Comparison of ENCODE assay signal across 8 cellular contexts in genomic region chr9:100595391-100596199, GRCh38. TPM values are rescaled to one million over a fixed set of nuclear protein-coding genes. Genes with fewer than 3 reads are reported as not detected.
A peak's percentile ranks its signal among the peaks of the same experiment; 100 is the strongest.
DNase-seq lines count a peak whose midpoint lies in the region; ATAC-seq and TF ChIP-seq lines count a peak whose summit lies in the region.

No MANE protein-coding gene starts in this region.

- ATAC-seq in GM21367 (IDR thresholded peaks at IDR 0.05; ENCODE audit: unreplicated experiment): peak; percentile 39
- ATAC-seq in GM21528 (IDR thresholded peaks at IDR 0.05; ENCODE audit: low FRiP score, unreplicated experiment): no peak

- TF ChIP-seq EP300 in SK-N-SH (IDR thresholded peaks at IDR 0.05; ENCODE audit: borderline replicate concordance in 1 of 2, low read depth in 1 of 2, low read length in 1 of 2) (no peak), neural cell (conservative IDR thresholded peaks at IDR 0.05; ENCODE audit: poor library complexity, severe bottlenecking) (no peak)

- CTCF ChIA-PET in SK-N-SH (lab: Yijun Ruan, JAX): interaction anchor here (0.7 to 2.1 kb wide), 31 partner anchors 9 to 1620 kb away, joined by 3 to 14 read pairs (median 3); no protein-coding TSS in a partner anchor

- DNase-seq in NOMO-1 treated with DMSO at 0.1 percent for 48 hours (lab: John Stamatoyannopoulos, UW; ENCODE audit: unreplicated experiment): peak; percentile 4
- no peak for DNase-seq in NOMO-1 treated with dmso at 0.1 percent for 144 hours (lab: John Stamatoyannopoulos, UW; ENCODE audit: unreplicated experiment)
- peak; percentile 70 for DNase-seq in M059J (ENCODE audit: low read depth)
- peak; percentile 57 for DNase-seq in SK-N-SH
- DNase-seq in fibroblast of lung (ENCODE audit: low read depth in 2 of 2): peak; percentile 44 to 71

- H4K20me1 ChIP-seq in SK-N-SH (ENCODE audit: insufficient read depth) (no peaks in the 10 kb centered on the region), fibroblast of lung (ENCODE audit: control insufficient read depth, extremely low read depth, insufficient read depth, low read length) (no peaks in the 10 kb centered on the region), neural cell (ENCODE audit: insufficient read depth) (no peaks in the 10 kb centered on the region)

- H3K4me3 ChIP-seq in SK-N-SH (ENCODE audit: low read depth in 2 of 2, low read length in 1 of 2) (no peak overlapping the region; a peak in 1 of 4 replicates), fibroblast of lung (replicated peaks in 1 of 4; ENCODE audit: control extremely low read depth in 1 of 4, insufficient read depth in 1 of 4, low read depth in 3 of 4, low read length in 4 of 4) (no peak overlapping the region), neural cell (ENCODE audit: low read length) (no peak overlapping the region)

- H3K4me2 ChIP-seq in SK-N-SH (no peak overlapping the region), fibroblast of lung (ENCODE audit: extremely low read depth, insufficient read depth, low read length) (no peak overlapping the region), neural cell (ENCODE audit: low read length) (no peak overlapping the region)

- H3K27me3 ChIP-seq in SK-N-SH (ENCODE audit: insufficient read depth): no peaks in the 10 kb centered on the region
- H3K27me3 ChIP-seq in fibroblast of lung (ENCODE audit: control insufficient read depth, insufficient read depth, low read length): peaks cover 2% of the 10 kb centered on the region
- no peaks in the 10 kb centered on the region for H3K27me3 ChIP-seq in neural cell (ENCODE audit: insufficient read depth, low read depth, low read length)

- TF ChIP-seq RAD21 in SK-N-SH (IDR thresholded peaks at IDR 0.05; ENCODE audit: low read length) (peak; percentile 99), neural cell (conservative IDR thresholded peaks at IDR 0.05) (peak; percentile 90)

- H3F3A ChIP-seq in SK-N-SH (replicated peaks; ENCODE audit: insufficient read depth) (peaks cover 6% of the 10 kb centered on the region), neural cell (ENCODE audit: insufficient read depth, low read length, poor library complexity, severe bottlenecking) (no peaks in the 10 kb centered on the region)

- TF ChIP-seq CTCF in SK-N-SH (IDR thresholded peaks at IDR 0.05) (peak; percentile 94), fibroblast of lung (conservative IDR thresholded peaks at IDR 0.05 in 1 of 2, IDR thresholded peaks at IDR 0.05 in 1 of 2; ENCODE audit: low read depth in 1 of 2, low read length in 2 of 2) (peak; percentile 76 to 82), neural cell (IDR thresholded peaks at IDR 0.05; ENCODE audit: poor library complexity, severe bottlenecking) (peak; percentile 90)

- peak overlapping the region; percentile 16; the same call in 1 of the 2 replicates for H2AFZ ChIP-seq in SK-N-SH (ENCODE audit: low read depth)
- no peak overlapping the region for H2AFZ ChIP-seq in fibroblast of lung (ENCODE audit: low read length)
- no peak overlapping the region for H2AFZ ChIP-seq in neural cell (ENCODE audit: low read depth, low read length)

- POLR2A ChIA-PET in SK-N-SH (lab: Yijun Ruan, JAX): no interaction called here

- H3K9me2 ChIP-seq in SK-N-SH: no peaks in the 10 kb centered on the region
- H3K9me2 ChIP-seq in neural cell (ENCODE audit: insufficient read depth, low read length): no peaks in the 10 kb centered on the region

- H3K9ac ChIP-seq in SK-N-SH: no peak overlapping the region
- no peak overlapping the region for H3K9ac ChIP-seq in fibroblast of lung (ENCODE audit: insufficient read depth, low read length)
- H3K9ac ChIP-seq in neural cell (ENCODE audit: low read length): no peak overlapping the region

- H3K9me3 ChIP-seq in SK-N-SH: no peaks in the 10 kb centered on the region
- no peaks in the 10 kb centered on the region for H3K9me3 ChIP-seq in fibroblast of lung (ENCODE audit: control insufficient read depth, insufficient read depth, low read depth, low read length)
- H3K9me3 ChIP-seq in neural cell (ENCODE audit: low read length): no peaks in the 10 kb centered on the region

- WGBS in SK-N-SH (ENCODE audit: low lambda C conversion rate): 27% methylated on average over 3 of the region's 3 CpGs

- peaks cover 9 to 10% of the 10 kb centered on the region in 2 experiments; a peak in 2 of 4 replicates for H3K4me1 ChIP-seq in SK-N-SH (ENCODE audit: control insufficient read depth in 1 of 2, insufficient read depth in 2 of 2, low read depth in 1 of 2, low read length in 1 of 2)
- peaks cover 5% of the 10 kb centered on the region for H3K4me1 ChIP-seq in fibroblast of lung (ENCODE audit: control insufficient read depth, extremely low read depth, insufficient read depth, low read length)

- H3K27ac ChIP-seq in SK-N-SH (ENCODE audit: low read depth in 2 of 2, low read length in 1 of 2) (no peak overlapping the region), fibroblast of lung (ENCODE audit: insufficient read depth, low read length) (no peak overlapping the region), neural cell (ENCODE audit: low read length) (no peak overlapping the region)

- no peaks in the 10 kb centered on the region for H3K36me3 ChIP-seq in SK-N-SH (replicated peaks in 1 of 2; ENCODE audit: control insufficient read depth in 1 of 2, insufficient read depth in 2 of 2, low read length in 1 of 2)
- H3K36me3 ChIP-seq in fibroblast of lung (ENCODE audit: control insufficient read depth, insufficient read depth, low read length): no peaks in the 10 kb centered on the region
- no peaks in the 10 kb centered on the region for H3K36me3 ChIP-seq in neural cell (ENCODE audit: insufficient read depth, low read length)

- H3K79me2 ChIP-seq in SK-N-SH (ENCODE audit: insufficient read depth) (no peaks in the 10 kb centered on the region), fibroblast of lung (ENCODE audit: control insufficient read depth, insufficient read depth, low read length) (no peaks in the 10 kb centered on the region), neural cell (replicated peaks; ENCODE audit: insufficient read depth, low read length) (no peaks in the 10 kb centered on the region)

TF ChIP-seq in SK-N-SH, 30 proteins besides CTCF, POLR2A, EP300 and RAD21:
- TF ChIP-seq GATA2 (CRISPR knock-in tag; IDR thresholded peaks at IDR 0.05): no peak
- no peak for TF ChIP-seq USF1 (IDR thresholded peaks at IDR 0.05; ENCODE audit: borderline replicate concordance, low read depth)
- peak; percentile 88 for TF ChIP-seq SMC3 (IDR thresholded peaks at IDR 0.05; ENCODE audit: low read depth, low read length)

TF ChIP-seq in neural cell, 6 proteins besides CTCF, POLR2A, EP300 and RAD21:
- TF ChIP-seq EZH2 (IDR thresholded peaks at IDR 0.05; ENCODE audit: borderline replicate concordance, insufficient read depth, low read length, poor library complexity, severe bottlenecking) (no peak), SMC3 (conservative IDR thresholded peaks at IDR 0.05; ENCODE audit: poor library complexity) (peak; percentile 87), TAF1 (IDR thresholded peaks at IDR 0.05; ENCODE audit: low read depth) (no peak), MXI1 (conservative IDR thresholded peaks at IDR 0.05; ENCODE audit: poor library complexity, severe bottlenecking) (no peak), REST (IDR thresholded peaks at IDR 0.05; ENCODE audit: borderline replicate concordance) (no peak), POLR2AphosphoS5 (IDR thresholded peaks at IDR 0.05) (peak; percentile 5)

RNA-seq across cellular contexts. Expression of gene CAVIN4, which starts 17.7 kb away (rescaled TPM):
- 0.37 and 0.59 TPM in 2 replicates for total RNA-seq in M059J (2014; rRNA removed; shearing (Covaris generic))
- 0.54 and 0.73 TPM in 2 replicates for polyA plus RNA-seq in SK-N-SH (2012; rRNA removed)
- 0.67 and 0.73 TPM in 2 replicates for polyA plus RNA-seq in SK-N-SH (2012; cell fraction: cytosol; rRNA removed)
- 1.1 and 1.9 TPM in 2 replicates for polyA plus RNA-seq in SK-N-SH (2012; cell fraction: nucleus; rRNA removed)
- 1.0 and 1.5 TPM in 2 replicates for total RNA-seq in fibroblast of lung
- polyA plus RNA-seq in fibroblast of lung: 0.50 and 1.2 TPM in 2 replicates
- polyA plus RNA-seq in fibroblast of lung (2012): 0.51 and 0.76 TPM in 2 replicates
- polyA minus RNA-seq in fibroblast of lung (ENCODE audit: low replicate concordance): not detected in 2 replicates
- 14.5 and 15.3 TPM in 2 replicates for polyA plus RNA-seq in neural cell
- 26.8 and 27.4 TPM in 2 replicates for polyA minus RNA-seq in neural cell
